ENCODE assay signal across 17 cellular contexts in genomic region chr10:131933695-131934086, GRCh38.
"Had no signal": no experiment of that assay in that cellular context is flagged by ENCODE, and none has a peak within 500 bp of the region (broad histone marks: within the 10 kb centered on the region; RNA-seq: fewer than 3 reads in every experiment).

No MANE protein-coding gene starts in this region.

- DNase-seq: activated CD4-positive, alpha-beta T cell treated with anti-CD3 and anti-CD28 coated beads, Interleukin-2, amount 50 U/mL, for 4 hours; activated CD4-positive, CD25-positive, alpha-beta regulatory T cell treated with anti-CD3 and anti-CD28 coated beads, Interleukin-2, amount 50 U/mL, for 72 hours; activated naive CD8-positive, alpha-beta T cell treated with anti-CD3 and anti-CD28 coated beads, Interleukin-2, amount 10 ng/mL, durations not matched to agents 7 days and 5 days; activated T-cell treated with anti-CD3 and anti-CD28 coated beads, Interleukin-2, amount 50 U/mL, for 1 hour; anterior cingulate cortex; cerebellar nuclear complex; esophagus squamous epithelium; foreskin keratinocyte; heart right ventricle; left ventricle myocardium inferior; mesenchymal stem cell; stimulated activated CD4-positive, alpha-beta T cell treated with anti-CD3 and anti-CD28 coated beads, Interleukin-1b, Interleukin-23, amount 100 ng/mL, for 48 hours had no signal

- H3K27ac ChIP-seq: esophagus squamous epithelium, foreskin keratinocyte, pancreas, spleen, suprapubic skin had no signal

- H3K4me3 Mint-ChIP-seq: activated naive CD8-positive, alpha-beta T cell treated with anti-CD3 and anti-CD28 coated beads, Interleukin-2, amount 10 ng/mL, durations not matched to agents 7 days and 5 days; neural crest cell; stimulated activated memory B cell treated with anti-CD40 and anti-IgM and Interleukin-4, amounts not matched to agents 10 μg/mL and 1 μg/mL and 100 μg/mL, for 72 hours had no signal

- H3K9me3 ChIP-seq: esophagus squamous epithelium, heart right ventricle, left ventricle myocardium inferior, pancreas, spleen, suprapubic skin had no signal

- H3K4me3 ChIP-seq: esophagus squamous epithelium, heart right ventricle, left ventricle myocardium inferior, pancreas, spleen, suprapubic skin had no signal

- H3K27me3 Mint-ChIP-seq: activated naive CD8-positive, alpha-beta T cell treated with anti-CD3 and anti-CD28 coated beads, Interleukin-2, amount 10 ng/mL, durations not matched to agents 7 days and 5 days; stimulated activated memory B cell treated with anti-CD40 and anti-IgM and Interleukin-4, amounts not matched to agents 10 μg/mL and 1 μg/mL and 100 μg/mL, for 72 hours had no signal

- H3K27me3 ChIP-seq: esophagus squamous epithelium, foreskin keratinocyte, heart right ventricle, pancreas, spleen, suprapubic skin had no signal

- H3K9me3 Mint-ChIP-seq: activated naive CD8-positive, alpha-beta T cell treated with anti-CD3 and anti-CD28 coated beads, Interleukin-2, amount 10 ng/mL, durations not matched to agents 7 days and 5 days; neural crest cell; stimulated activated memory B cell treated with anti-CD40 and anti-IgM and Interleukin-4, amounts not matched to agents 10 μg/mL and 1 μg/mL and 100 μg/mL, for 72 hours had no signal

- H3K4me1 ChIP-seq: foreskin keratinocyte had no signal

- H3K27ac Mint-ChIP-seq: activated naive CD8-positive, alpha-beta T cell treated with anti-CD3 and anti-CD28 coated beads, Interleukin-2, amount 10 ng/mL, durations not matched to agents 7 days and 5 days; stimulated activated memory B cell treated with anti-CD40 and anti-IgM and Interleukin-4, amounts not matched to agents 10 μg/mL and 1 μg/mL and 100 μg/mL, for 72 hours had no signal
